In the genomic region with DNA sequence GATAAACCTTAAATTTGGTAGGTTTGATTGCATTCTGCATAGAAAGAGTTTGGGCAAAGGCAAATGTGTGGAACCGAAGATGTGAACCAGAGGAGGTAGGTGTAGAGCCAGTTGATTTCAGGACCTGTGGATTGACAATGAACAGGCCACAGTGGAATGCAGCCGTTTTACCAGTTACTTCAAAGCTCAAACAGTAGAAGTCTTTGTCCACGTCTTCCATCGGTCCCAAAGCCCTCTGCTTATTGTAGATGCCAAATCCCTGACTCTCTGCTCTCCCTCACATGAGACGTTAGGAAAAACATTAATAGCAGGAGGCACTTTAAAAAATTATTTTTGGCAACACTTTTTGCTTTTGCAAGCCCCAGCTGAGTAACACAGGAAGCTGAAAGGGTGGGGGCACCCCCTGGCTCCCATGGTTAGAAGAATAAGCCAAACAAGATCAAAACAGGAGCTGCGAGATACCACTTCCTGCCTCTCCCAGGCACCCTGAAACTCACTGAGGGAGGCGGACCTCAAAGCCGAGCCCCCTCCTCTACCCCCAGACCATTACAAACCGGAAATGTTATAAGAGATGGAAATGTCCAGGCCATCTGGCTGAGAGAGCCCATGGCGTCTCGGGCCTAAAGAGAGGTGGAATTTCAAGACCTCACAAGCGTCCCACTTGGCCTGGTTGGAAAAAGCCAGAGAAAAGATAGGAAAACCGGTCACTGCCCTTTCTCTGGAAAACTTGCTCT, we compare ENCODE assay signal across 8 cellular contexts. TPM values are rescaled to one million over a fixed set of nuclear protein-coding genes. Genes with fewer than 3 reads are reported as not detected.
DNase-seq lines count a peak whose midpoint lies in the region; ATAC-seq and TF ChIP-seq lines count a peak whose summit lies in the region.

No MANE protein-coding gene starts in this region.

- H3K36me3 Mint-ChIP-seq in CD14-positive monocyte (peaks cover 21 to 58% of the 10 kb centered on the region in 2 donors), endothelial cell (ENCODE audit: low read depth, unreplicated experiment) (no peaks in the 10 kb centered on the region), nephron progenitor cell (ENCODE audit: low read depth) (no peaks in the 10 kb centered on the region)
- peaks cover 58% of the 10 kb centered on the region for H3K36me3 Mint-ChIP-seq in activated CD4-positive, alpha-beta memory T cell treated with anti-CD3 and anti-CD28 coated beads for 36 hours
- peaks cover 45% of the 10 kb centered on the region for H3K36me3 Mint-ChIP-seq in natural killer cell treated with Interleukin-12 subunit alpha and Interleukin-12 subunit beta and Interleukin-15 and Interleukin-18, amount 100 ng/mL, for 72 hours

- peak; percentile 87 for DNase-seq in CD14-positive monocyte (ENCODE audit: low spot score)
- DNase-seq in KBM-7, result peak; percentile 72
- DNase-seq in activated CD4-positive, alpha-beta memory T cell treated with anti-CD3 and anti-CD28 coated beads for 36 hours, result peak; percentile 90
- no peak for DNase-seq in endothelial cell (ENCODE audit: low spot score)
- peak; percentile 90 for DNase-seq in natural killer cell treated with Interleukin-12 subunit alpha and Interleukin-12 subunit beta and Interleukin-15 and Interleukin-18, amount 100 ng/mL, for 72 hours (ENCODE audit: low spot score)
- DNase-seq in substantia nigra (lab: John Stamatoyannopoulos, UW), result peak in 14 of 49 donors; percentile 8 to 47 (median 16)
- DNase-seq in nephron progenitor cell, result no peak

- POLR2A ChIA-PET in activated CD4-positive, alpha-beta memory T cell treated with anti-CD3 and anti-CD28 coated beads for 36 hours (lab: Charles Lee), result interaction anchor here (0.7 to 6.1 kb wide), 10 partner anchors 11 to 572 kb away, joined by 3 to 184 read pairs (median 5); a partner anchor contains a TSS

- peaks cover 51% of the 10 kb centered on the region for H3K4me1 Mint-ChIP-seq in CD14-positive monocyte
- H3K4me1 Mint-ChIP-seq in activated CD4-positive, alpha-beta memory T cell treated with anti-CD3 and anti-CD28 coated beads for 36 hours (ENCODE audit: low read depth), result peaks cover 5% of the 10 kb centered on the region
- H3K4me1 Mint-ChIP-seq in endothelial cell (ENCODE audit: unreplicated experiment), result peaks cover 2% of the 10 kb centered on the region
- peaks cover 29 to 50% of the 10 kb centered on the region in 2 donors for H3K4me1 Mint-ChIP-seq in natural killer cell treated with Interleukin-12 subunit alpha and Interleukin-12 subunit beta and Interleukin-15 and Interleukin-18, amount 100 ng/mL, for 72 hours (ENCODE audit: low read depth in 2 of 2)
- no peaks in the 10 kb centered on the region for H3K4me1 Mint-ChIP-seq in nephron progenitor cell

- H3K27me3 Mint-ChIP-seq in CD14-positive monocyte (ENCODE audit: low read depth in 3 of 3), result no peaks in the 10 kb centered on the region
- no peaks in the 10 kb centered on the region for H3K27me3 Mint-ChIP-seq in activated CD4-positive, alpha-beta memory T cell treated with anti-CD3 and anti-CD28 coated beads for 36 hours
- no peaks in the 10 kb centered on the region for H3K27me3 Mint-ChIP-seq in endothelial cell (ENCODE audit: unreplicated experiment)
- H3K27me3 Mint-ChIP-seq in natural killer cell treated with Interleukin-12 subunit alpha and Interleukin-12 subunit beta and Interleukin-15 and Interleukin-18, amount 100 ng/mL, for 72 hours, result no peaks in the 10 kb centered on the region
- H3K27me3 Mint-ChIP-seq in nephron progenitor cell (ENCODE audit: low read depth, poor library complexity), result peaks cover 15% of the 10 kb centered on the region

- in situ Hi-C loops in KBM-7 (cut with MboI; ENCODE audit: low pct_unique_long_range_greater_than_20kb, low sequenced_read_pairs), result no loop called here

- peak overlapping the region; percentile 39 for H3K27ac ChIP-seq in substantia nigra (ENCODE audit: low read depth, low read length, poor library complexity, severe bottlenecking)

- CTCF ChIA-PET in activated CD4-positive, alpha-beta memory T cell treated with anti-CD3 and anti-CD28 coated beads for 36 hours (lab: Charles Lee), result interaction anchor here (0.9 to 5.7 kb wide), 14 partner anchors 10 to 605 kb away, joined by 3 to 98 read pairs (median 4); a partner anchor contains a TSS

- peak; percentile 81 for ATAC-seq in GM21423 (IDR thresholded peaks at IDR 0.05; ENCODE audit: unreplicated experiment)
- peak; percentile 83 for ATAC-seq in natural killer cell treated with Interleukin-12 subunit alpha and Interleukin-12 subunit beta and Interleukin-15 and Interleukin-18, amount 100 ng/mL, for 72 hours

- H3K4me3 Mint-ChIP-seq in CD14-positive monocyte, result no peak overlapping the region
- no peak overlapping the region for H3K4me3 Mint-ChIP-seq in activated CD4-positive, alpha-beta memory T cell treated with anti-CD3 and anti-CD28 coated beads for 36 hours
- H3K4me3 Mint-ChIP-seq in endothelial cell (ENCODE audit: unreplicated experiment), result peak overlapping the region; percentile 26
- no peak overlapping the region for H3K4me3 Mint-ChIP-seq in natural killer cell treated with Interleukin-12 subunit alpha and Interleukin-12 subunit beta and Interleukin-15 and Interleukin-18, amount 100 ng/mL, for 72 hours
- no peak overlapping the region for H3K4me3 Mint-ChIP-seq in nephron progenitor cell

- H3K9me3 Mint-ChIP-seq in CD14-positive monocyte (peaks cover 0 to 3% (median 0%) of the 10 kb centered on the region in 7 donors), endothelial cell (ENCODE audit: unreplicated experiment) (peaks cover 4% of the 10 kb centered on the region), nephron progenitor cell (no peaks in the 10 kb centered on the region)
- no peaks in the 10 kb centered on the region for H3K9me3 Mint-ChIP-seq in activated CD4-positive, alpha-beta memory T cell treated with anti-CD3 and anti-CD28 coated beads for 36 hours
- no peaks in the 10 kb centered on the region for H3K9me3 Mint-ChIP-seq in natural killer cell treated with Interleukin-12 subunit alpha and Interleukin-12 subunit beta and Interleukin-15 and Interleukin-18, amount 100 ng/mL, for 72 hours

- no peak for TF ChIP-seq CTCF in CD14-positive monocyte (IDR thresholded peaks at IDR 0.05)
- TF ChIP-seq CTCF in endothelial cell (IDR thresholded peaks at IDR 0.05; ENCODE audit: unreplicated experiment), result no peak
- no peak for TF ChIP-seq CTCF in nephron progenitor cell (IDR thresholded peaks at IDR 0.05)

- intact Hi-C loops in CD14-positive monocyte (cut with micrococcal nuclease), result loop anchor here (2.0 to 5.0 kb wide), 2 partner anchors 17 to 97 kb away; no protein-coding TSS in a partner anchor
- intact Hi-C loops in activated CD4-positive, alpha-beta memory T cell treated with anti-CD3 and anti-CD28 coated beads for 36 hours (cut with micrococcal nuclease), result loop anchor here (1.0 to 5.0 kb wide), 3 partner anchors 45 to 563 kb away; no protein-coding TSS in a partner anchor

- H3K27ac Mint-ChIP-seq in CD14-positive monocyte (no peak overlapping the region), endothelial cell (ENCODE audit: unreplicated experiment) (no peak overlapping the region), nephron progenitor cell (no peak overlapping the region)
- no peak overlapping the region for H3K27ac Mint-ChIP-seq in activated CD4-positive, alpha-beta memory T cell treated with anti-CD3 and anti-CD28 coated beads for 36 hours
- no peak overlapping the region for H3K27ac Mint-ChIP-seq in natural killer cell treated with Interleukin-12 subunit alpha and Interleukin-12 subunit beta and Interleukin-15 and Interleukin-18, amount 100 ng/mL, for 72 hours

RNA-seq across cellular contexts. Expression of a gene that starts 13.5 kb away (rescaled TPM):
- 100 to 1,000 TPM in 1 of 2 donors, 10 to 100 TPM in 1; 89.3 to 111 TPM for polyA plus RNA-seq in CD14-positive monocyte
- total RNA-seq in activated CD4-positive, alpha-beta memory T cell treated with anti-CD3 and anti-CD28 coated beads for 36 hours, result 100 to 1,000 TPM; 212 to 217 TPM
- not detected for total RNA-seq in endothelial cell (ENCODE audit: unreplicated experiment)
- total RNA-seq in natural killer cell treated with Interleukin-12 subunit alpha and Interleukin-12 subunit beta and Interleukin-15 and Interleukin-18, amount 100 ng/mL, for 72 hours, result 100 to 1,000 TPM; 157 to 185 TPM

RNA-seq across cellular contexts. Expression of a gene that starts 15.0 kb away (rescaled TPM):
- under 1 TPM; 0.07 to 0.19 TPM for polyA plus RNA-seq in CD14-positive monocyte
- total RNA-seq in activated CD4-positive, alpha-beta memory T cell treated with anti-CD3 and anti-CD28 coated beads for 36 hours, result 1 to 10 TPM; 3.5 to 3.9 TPM
- 2.8 TPM for total RNA-seq in endothelial cell (ENCODE audit: unreplicated experiment)
- 1 to 10 TPM; 2.5 to 3.0 TPM for total RNA-seq in natural killer cell treated with Interleukin-12 subunit alpha and Interleukin-12 subunit beta and Interleukin-15 and Interleukin-18, amount 100 ng/mL, for 72 hours

RNA-seq across cellular contexts. Expression of a gene that starts 36.6 kb away (rescaled TPM):
- polyA plus RNA-seq in CD14-positive monocyte, result under 1 TPM; 0.21 to 0.62 TPM
- under 1 TPM; 0.07 to 0.31 TPM for total RNA-seq in activated CD4-positive, alpha-beta memory T cell treated with anti-CD3 and anti-CD28 coated beads for 36 hours
- total RNA-seq in endothelial cell (ENCODE audit: unreplicated experiment), result 21.3 TPM
- 1 to 10 TPM; 1.5 to 8.6 TPM for total RNA-seq in natural killer cell treated with Interleukin-12 subunit alpha and Interleukin-12 subunit beta and Interleukin-15 and Interleukin-18, amount 100 ng/mL, for 72 hours

RNA-seq across cellular contexts. Expression of a gene that starts 58.4 kb away (rescaled TPM):
- polyA plus RNA-seq in CD14-positive monocyte, result 1 to 10 TPM in 1 of 2 donors, under 1 TPM in 1; 0.98 to 1.1 TPM
- total RNA-seq in activated CD4-positive, alpha-beta memory T cell treated with anti-CD3 and anti-CD28 coated beads for 36 hours, result 1 to 10 TPM; 6.6 to 7.1 TPM
- total RNA-seq in endothelial cell (ENCODE audit: unreplicated experiment), result 4.6 TPM
- 10 to 100 TPM in 1 of 2 donors, 1 to 10 TPM in 1; 8.5 to 12.6 TPM for total RNA-seq in natural killer cell treated with Interleukin-12 subunit alpha and Interleukin-12 subunit beta and Interleukin-15 and Interleukin-18, amount 100 ng/mL, for 72 hours

Comparison
In these comparisons a context has a peak if more than half of its experiments do, and no peak if none do; other contexts are left out.
1. DNase-seq: peak in CD14-positive monocyte (single experiment), KBM-7 (single experiment), activated CD4-positive, alpha-beta memory T cell treated with anti-CD3 and anti-CD28 coated beads for 36 hours (single experiment) and natural killer cell treated with Interleukin-12 subunit alpha and Interleukin-12 subunit beta and Interleukin-15 and Interleukin-18, amount 100 ng/mL, for 72 hours (single experiment); none in endothelial cell (single experiment) and nephron progenitor cell (single experiment).
2. RNA of a gene that starts 13.5 kb away (total RNA-seq): 212 to 217 TPM in activated CD4-positive, alpha-beta memory T cell treated with anti-CD3 and anti-CD28 coated beads for 36 hours and 157 to 185 TPM in natural killer cell treated with Interleukin-12 subunit alpha and Interleukin-12 subunit beta and Interleukin-15 and Interleukin-18, amount 100 ng/mL, for 72 hours; not detected in endothelial cell (single experiment); every median in the first group is over 100 times any median in the second.